ENCODE assay signal across 8 cellular contexts in the genomic region with DNA sequence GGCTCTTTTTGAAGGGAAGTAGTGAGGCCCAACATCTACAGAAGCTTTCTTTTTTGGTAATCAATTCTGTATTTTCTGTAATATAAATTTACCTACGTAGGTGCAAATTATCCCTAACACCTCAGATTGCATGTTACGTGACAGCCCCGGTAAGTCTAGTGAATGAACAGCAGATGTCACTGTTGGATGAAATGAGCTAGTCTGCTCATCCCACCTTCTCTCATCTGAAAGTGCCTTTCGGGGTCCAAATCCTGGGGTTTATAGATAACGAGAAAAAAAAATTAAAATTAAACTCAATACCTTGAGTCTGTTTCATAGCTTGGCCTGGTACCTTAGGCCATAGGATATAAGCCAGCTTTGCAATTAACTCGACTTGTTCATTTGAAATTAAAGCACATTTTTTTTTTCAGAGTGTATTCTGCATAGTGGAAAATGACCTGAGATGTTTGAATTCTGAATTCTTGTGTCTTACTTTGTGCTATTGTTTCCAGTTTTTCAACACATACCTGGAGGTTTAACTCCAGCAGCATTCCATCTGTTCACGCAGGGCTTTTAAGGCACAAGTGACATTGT.
DNase-seq lines count a peak whose midpoint lies in the region; ATAC-seq and TF ChIP-seq lines count a peak whose summit lies in the region.

No MANE protein-coding gene starts in this region.

- H3K4me1 Mint-ChIP-seq in T-cell (no peaks in the 10 kb centered on the region), Calu3 (ENCODE audit: low read depth, unreplicated experiment) (no peaks in the 10 kb centered on the region)

- H3K27ac Mint-ChIP-seq in T-cell (no peak overlapping the region), Calu3 (ENCODE audit: unreplicated experiment) (no peak overlapping the region)

- no peaks in the 10 kb centered on the region for H3K4me1 ChIP-seq in Panc1 (ENCODE audit: control insufficient read depth, insufficient read depth, low read length)

- intact Hi-C loops in Panc1 (cut with micrococcal nuclease; ENCODE audit: unreplicated experiment) (loop anchor here (5.0 kb wide), 1 partner anchor 126 kb away; no protein-coding TSS in a partner anchor), Calu3 (cut with micrococcal nuclease; ENCODE audit: unreplicated experiment) (no loop called here)

- H3K27me3 Mint-ChIP-seq in T-cell = no peaks in the 10 kb centered on the region
- no peaks in the 10 kb centered on the region for H3K27me3 Mint-ChIP-seq in Calu3 (ENCODE audit: unreplicated experiment)

- H3K9me3 Mint-ChIP-seq in T-cell (peaks cover 0 to 10% (median 0%) of the 10 kb centered on the region in 3 donors), Calu3 (ENCODE audit: low read depth, unreplicated experiment) (no peaks in the 10 kb centered on the region)

- CTCF ChIA-PET in Panc1 (lab: Charles Lee) (interaction anchor here (0.6 kb wide), 1 partner anchor 31 kb away, joined by 3 read pairs; no protein-coding TSS in a partner anchor), T-cell (lab: Charles Lee) (interaction anchor here in 1 of 2 donors (0.6 kb wide), 1 partner anchor 221 kb away, joined by 3 read pairs; no protein-coding TSS in a partner anchor), Calu3 (lab: Charles Lee) (no interaction called here)

- no peak overlapping the region for H3K4me3 ChIP-seq in Panc1 (ENCODE audit: low read depth in 2 of 2, low read length in 2 of 2)

- H3K36me3 Mint-ChIP-seq in T-cell = no peaks in the 10 kb centered on the region
- no peaks in the 10 kb centered on the region for H3K36me3 Mint-ChIP-seq in Calu3 (ENCODE audit: insufficient read depth, unreplicated experiment)

- ATAC-seq in Panc1 (0 out of 2 replicates have a peak, but pooled peaks have one; percentile 69), HG03095 (IDR thresholded peaks at IDR 0.05; ENCODE audit: unreplicated experiment) (no peak), HG03565 (IDR thresholded peaks at IDR 0.05; ENCODE audit: unreplicated experiment) (no peak), T-cell (replicated peaks in 1 of 4) (no peak)

- no peaks in the 10 kb centered on the region for H3K36me3 ChIP-seq in Panc1 (ENCODE audit: control insufficient read depth, insufficient read depth, low read length)

- peak; percentile 55 for TF ChIP-seq CTCF in Panc1 (IDR thresholded peaks at IDR 0.05)
- TF ChIP-seq CTCF in Calu3 (IDR thresholded peaks at IDR 0.05; ENCODE audit: unreplicated experiment) = no peak

- BruUV-seq in Panc1 (replicated peaks; lab: Mats Ljungman, UMichigan) (no TSS peak), Calu3 (replicated peaks; lab: Mats Ljungman, UMichigan) (no TSS peak)

- H3K27ac ChIP-seq in Panc1 (ENCODE audit: low read length) = no peak overlapping the region

- DNase-seq in DMS114 treated with DMSO at 0.1 percent for 48 hours (lab: John Stamatoyannopoulos, UW; ENCODE audit: unreplicated experiment) (peak; percentile 47), HPDE6-E6E7 (ENCODE audit: extremely low spot score) (peak; percentile 21), Panc1 (ENCODE audit: low read depth, low spot score) (peak; percentile 5), inferior parietal cortex (ENCODE audit: extremely low spot score) (peak; percentile 64), T-cell (no peak), Calu3 (no peak)

- no peaks in the 10 kb centered on the region for H3K27me3 ChIP-seq in Panc1 (ENCODE audit: control insufficient read depth, insufficient read depth, low read length)

- H3K4me3 Mint-ChIP-seq in T-cell (no peak overlapping the region), Calu3 (ENCODE audit: low read depth, unreplicated experiment) (no peak overlapping the region)

- POLR2A ChIA-PET in Panc1 (lab: Charles Lee) = no interaction called here
- POLR2A ChIA-PET in T-cell (lab: Charles Lee) = no interaction called here

- in situ Hi-C loops in Panc1 (cut with HindIII; ENCODE audit: low pct_unique_long_range_greater_than_20kb, low sequenced_read_pairs) = no loop called here

- H3K9me3 ChIP-seq in Panc1 (ENCODE audit: control insufficient read depth, insufficient read depth, low read depth, low read length) = no peaks in the 10 kb centered on the region

Comparison
In these comparisons a context has a peak if more than half of its experiments do, and no peak if none do; other contexts are left out.
1. DNase-seq: peak in DMS114 treated with DMSO at 0.1 percent for 48 hours (single experiment), HPDE6-E6E7 (single experiment), Panc1 (single experiment) and inferior parietal cortex (single experiment); none in T-cell (0 of 34) and Calu3 (single experiment).